ENCODE assay signal across 24 cellular contexts in the genomic region with DNA sequence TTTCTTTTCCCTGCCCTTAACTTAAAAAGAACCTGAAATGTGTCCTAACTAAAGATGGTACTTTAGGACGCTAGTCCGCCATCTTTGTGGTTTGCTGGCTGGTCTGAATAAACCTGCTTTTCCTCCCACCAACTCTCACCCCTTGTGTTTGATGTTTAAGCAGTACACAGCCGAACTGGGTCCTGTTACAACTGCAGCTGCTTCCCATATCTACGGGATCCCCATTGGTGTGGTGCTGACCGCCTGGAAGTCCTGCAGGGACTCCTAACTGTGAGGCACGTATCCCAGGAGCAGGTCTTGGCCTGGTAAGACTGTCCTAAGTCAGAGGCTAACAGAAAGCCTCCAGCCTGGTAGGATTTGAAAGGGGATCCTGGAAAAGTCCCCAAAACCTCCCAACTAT. TPM values are rescaled to one million over a fixed set of nuclear protein-coding genes. Genes with fewer than 3 reads are reported as not detected.
DNase-seq lines count a peak whose midpoint lies in the region; ATAC-seq and TF ChIP-seq lines count a peak whose summit lies in the region.
"Had no signal": no experiment of that assay in that cellular context is flagged by ENCODE, and none has a peak within 500 bp of the region (broad histone marks: within the 10 kb centered on the region; RNA-seq: fewer than 3 reads in every experiment).

No MANE protein-coding gene starts in this region.

- no peak overlapping the region for H2AFZ ChIP-seq in GM23248

- intact Hi-C loops in cardiac septum (cut with DNase I) (no loop called here), right cardiac atrium (cut with DNase I) (no loop called here), sciatic nerve (cut with DNase I) (no loop called here)

- no peak overlapping the region for H3K27ac ChIP-seq in right cardiac atrium (ENCODE audit: low read length)
- H3K27ac ChIP-seq in coronary artery: no peak overlapping the region
- H3K27ac ChIP-seq in lung (ENCODE audit: low read depth in 1 of 2, low read length in 1 of 2): no peak overlapping the region
- H3K27ac ChIP-seq in GM23248: no peak overlapping the region
- H3K27ac ChIP-seq: A549, Peyer's patch, SJCRH30 had no signal

- TF ChIP-seq CTCF in coronary artery (IDR thresholded peaks at IDR 0.05) (no peak), lung (IDR thresholded peaks at IDR 0.05; ENCODE audit: control extremely low read depth, extremely low read depth) (no peak), chondrocyte (IDR thresholded peaks at IDR 0.05) (no peak)

- no peaks in the 10 kb centered on the region for H3K36me3 Mint-ChIP-seq in chondrocyte (ENCODE audit: low read depth)

- H3K27ac Mint-ChIP-seq in chondrocyte (ENCODE audit: unreplicated experiment): no peak overlapping the region
- H3K27ac Mint-ChIP-seq: CD4-positive, alpha-beta T cell had no signal

- no peak overlapping the region for H3K4me3 Mint-ChIP-seq in chondrocyte (ENCODE audit: unreplicated experiment)
- H3K4me3 Mint-ChIP-seq: CD4-positive, alpha-beta T cell had no signal

- in situ Hi-C loops in GM23248 (cut with MboI): no loop called here

- no peaks in the 10 kb centered on the region for H3K4me1 ChIP-seq in right cardiac atrium (ENCODE audit: control insufficient read depth, insufficient read depth, low read length)
- H3K4me1 ChIP-seq in lung (ENCODE audit: control insufficient read depth in 2 of 2, insufficient read depth in 2 of 2, low read length in 2 of 2): no peaks in the 10 kb centered on the region
- no peaks in the 10 kb centered on the region for H3K4me1 ChIP-seq in GM23248 (ENCODE audit: insufficient read depth)
- H3K4me1 ChIP-seq: A549, BE2C, Peyer's patch, SJCRH30 had no signal

- H3K4me2 ChIP-seq in GM23248 (ENCODE audit: unreplicated experiment): no peak overlapping the region
- H3K4me2 ChIP-seq: A549 had no signal

- no peaks in the 10 kb centered on the region for H3K9me3 ChIP-seq in right cardiac atrium (ENCODE audit: control insufficient read depth, low read length)
- peaks cover 0 to 12% of the 10 kb centered on the region in 2 donors for H3K9me3 ChIP-seq in lung (ENCODE audit: control insufficient read depth in 2 of 2, insufficient read depth in 1 of 2, low read length in 1 of 2)
- H3K9me3 ChIP-seq in GM23248 (ENCODE audit: low read depth): no peaks in the 10 kb centered on the region
- H3K9me3 ChIP-seq: BE2C, SJCRH30 had no signal

- H3K4me1 Mint-ChIP-seq in chondrocyte (ENCODE audit: low read depth): no peaks in the 10 kb centered on the region

- DNase-seq in cardiac septum (ENCODE audit: low spot score) (peak; percentile 5), right cardiac atrium (no peak), coronary artery (ENCODE audit: low spot score) (peak; percentile 38), lung (ENCODE audit: low spot score) (peak; percentile 22), sciatic nerve (ENCODE audit: low spot score) (peak; percentile 27), chondrocyte (ENCODE audit: low spot score) (no peak), GM23248 (no peak)
- DNase-seq: BE2C; CD4-positive, alpha-beta T cell; COR-L47; DMS79; Karpas-422; NCI-H1694; NCI-H2081; NCI-H2171; NCI-H524 treated with DMSO at 0.1 percent for 48 hours; SJCRH30 had no signal

- no peak overlapping the region for H3K9ac ChIP-seq in GM23248

- ATAC-seq in right cardiac atrium: no peak
- ATAC-seq in lung (ENCODE audit: insufficient read depth, low FRiP score): no peak
- no peak for ATAC-seq in sciatic nerve
- ATAC-seq in GM21529 (IDR thresholded peaks at IDR 0.05; ENCODE audit: unreplicated experiment): no peak
- ATAC-seq: A549, GM12878, HCT116 had no signal

- H3K9me2 ChIP-seq in GM23248 (ENCODE audit: insufficient read depth): no peaks in the 10 kb centered on the region

- H3K27me3 ChIP-seq in right cardiac atrium (ENCODE audit: control insufficient read depth, insufficient read depth) (no peaks in the 10 kb centered on the region), lung (ENCODE audit: control insufficient read depth, insufficient read depth) (no peaks in the 10 kb centered on the region), GM23248 (replicated peaks; ENCODE audit: insufficient read depth) (0 out of 2 replicates have a peak, but pooled peaks cover 8% of the 10 kb centered on the region)
- H3K27me3 ChIP-seq: Peyer's patch had no signal

- no peaks in the 10 kb centered on the region for H3F3A ChIP-seq in GM23248 (ENCODE audit: insufficient read depth)

- 55% methylated on average over 6 of the region's 6 CpGs for WGBS in right cardiac atrium
- 61 to 67% methylated on average over 6 of the region's 6 CpGs for WGBS in lung, 2 donors
- 28 to 31% methylated on average over 6 of the region's 6 CpGs for WGBS in GM23248 (ENCODE audit: low coverage in 1 of 2, low lambda C conversion rate in 2 of 2, missing lambda C conversion rate in 2 of 2), 2 experiments

- no peak overlapping the region for H3K4me3 ChIP-seq in right cardiac atrium (ENCODE audit: low read length)
- no peak overlapping the region for H3K4me3 ChIP-seq in coronary artery
- no peak overlapping the region for H3K4me3 ChIP-seq in lung
- H3K4me3 ChIP-seq in GM23248: no peak overlapping the region
- H3K4me3 ChIP-seq: A549, GM12878, Peyer's patch, SJCRH30 had no signal

- H3K79me2 ChIP-seq in GM23248 (ENCODE audit: insufficient read depth): no peaks in the 10 kb centered on the region

- H3K36me3 ChIP-seq in lung (ENCODE audit: control insufficient read depth in 2 of 2, insufficient read depth in 2 of 2, low read length in 2 of 2): no peaks in the 10 kb centered on the region
- H3K36me3 ChIP-seq in GM23248 (ENCODE audit: low read depth): no peaks in the 10 kb centered on the region
- H3K36me3 ChIP-seq: BE2C, Peyer's patch, SJCRH30 had no signal

- H3K27me3 Mint-ChIP-seq in chondrocyte (ENCODE audit: low read depth): peaks cover 1% of the 10 kb centered on the region

- peaks cover 33% of the 10 kb centered on the region for H3K9me3 Mint-ChIP-seq in chondrocyte (ENCODE audit: low read depth)

- H4K20me1 ChIP-seq in GM23248 (ENCODE audit: insufficient read depth): no peaks in the 10 kb centered on the region

RNA-seq across cellular contexts. Expression of a gene that starts 40.9 kb away (rescaled TPM):
- total RNA-seq in cardiac septum: not detected
- total RNA-seq in right cardiac atrium: not detected
- not detected for polyA plus RNA-seq in right cardiac atrium
- not detected for total RNA-seq in lung
- polyA plus RNA-seq in lung: not detected
- not detected for total RNA-seq in sciatic nerve
- total RNA-seq in chondrocyte: not detected in 3 replicates
- not detected in 2 replicates for total RNA-seq in GM23248 (2014; rRNA removed; shearing (Covaris generic))
- not detected in 2 replicates for polyA plus RNA-seq in GM23248 (2016; fragmentation: Nextera tagmentation; extraction: Ambion mirVana)
- total RNA-seq: CD4-positive, alpha-beta T cell; GM12878; MCF 10A; OCI-LY7; Peyer's patch; SJCRH30 had no signal
- polyA plus RNA-seq: A549, GM12878 had no signal

Comparison
In these comparisons a context has a peak if more than half of its experiments do, and no peak if none do; other contexts are left out.
1. DNase-seq: peak in cardiac septum (single experiment), coronary artery (single experiment), lung (single experiment) and sciatic nerve (single experiment); none in right cardiac atrium (0 of 3), chondrocyte (single experiment) and GM23248 (single experiment).